Comparison of ENCODE assay signal across 30 cellular contexts in the genomic region with DNA sequence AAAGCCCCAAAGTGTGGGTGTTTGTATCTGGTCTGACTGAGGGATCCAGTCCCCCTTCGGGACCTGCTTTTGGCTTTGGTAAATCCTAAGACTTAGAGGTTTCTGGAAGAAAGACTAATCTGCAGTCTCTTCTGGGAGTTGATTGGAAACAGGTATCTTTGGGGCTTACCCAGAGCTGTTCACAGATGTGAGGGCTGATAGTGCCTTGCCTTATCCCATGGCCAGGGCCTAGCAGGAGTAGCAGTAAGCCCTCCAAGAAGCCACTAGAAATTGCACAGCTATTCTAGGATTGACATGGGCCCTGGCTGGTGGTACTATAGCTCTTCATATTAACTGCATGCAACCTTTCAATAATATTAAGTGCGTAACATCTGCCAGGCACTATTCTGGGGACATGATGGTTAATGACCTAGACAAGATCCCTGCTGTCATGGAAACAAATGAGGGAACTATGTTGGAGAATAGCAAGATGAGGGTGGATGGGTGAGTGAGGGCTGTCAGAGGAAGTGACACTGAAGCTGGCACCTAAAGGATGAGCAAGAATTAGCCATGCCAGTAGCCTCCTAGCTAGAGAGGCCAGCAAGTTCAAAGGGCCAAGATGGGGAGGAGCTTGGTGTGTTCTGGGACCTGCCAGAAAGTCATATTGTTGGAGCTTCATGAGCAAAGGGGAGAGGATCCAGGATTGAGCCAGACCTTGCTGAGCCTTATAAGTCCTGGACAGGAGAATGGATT.
DNase-seq lines count a peak whose midpoint lies in the region; ATAC-seq, FAIRE-seq and TF ChIP-seq lines count a peak whose summit lies in the region.
"Had no signal": no experiment of that assay in that cellular context is flagged by ENCODE, and none has a peak within 500 bp of the region (broad histone marks: within the 10 kb centered on the region; RNA-seq: fewer than 3 reads in every experiment).

No MANE protein-coding gene starts in this region.

- TF ChIP-seq RAD21 in K562 (CRISPR knock-in tag; conservative IDR thresholded peaks at IDR 0.05 in 1 of 2, IDR thresholded peaks at IDR 0.05 in 1 of 2), result no peak

- no peak overlapping the region for H3K27ac ChIP-seq in K562 (ENCODE audit: extremely low read depth, low read depth, low read length)
- H3K27ac ChIP-seq in stomach smooth muscle (ENCODE audit: low read length), result peak overlapping the region; percentile 41
- H3K27ac ChIP-seq: pancreas, tibial artery had no signal

- ATAC-seq in K562, result peak; percentile 59
- ATAC-seq: CD8-positive, alpha-beta T cell; gastroesophageal sphincter; stimulated activated naive CD8-positive, alpha-beta T cell treated with anti-CD3 and anti-CD28 coated beads, Interleukin-15, Interleukin-2, amounts not matched to agents 100 U/mL and 50 U/mL, for 24 hours; WTC11 had no signal

- in situ Hi-C loops in K562 (cut with MboI), result no loop called here

- 56% methylated on average over 2 of the region's 2 CpGs for WGBS in K562 (ENCODE audit: insufficient coverage, low coverage, missing lambda C conversion rate)

- no peaks in the 10 kb centered on the region for H4K20me1 ChIP-seq in K562 (replicated peaks; ENCODE audit: control insufficient read depth, insufficient read depth, low read length)

- no peaks in the 10 kb centered on the region for H3K9me1 ChIP-seq in K562 (ENCODE audit: control insufficient read depth, insufficient read depth, low read length)

- peaks cover 20% of the 10 kb centered on the region for H3K36me3 Mint-ChIP-seq in activated naive CD4-positive, alpha-beta T cell treated with anti-CD3 and anti-CD28 coated beads, Interleukin-2, amount 10 ng/mL, durations not matched to agents 7 days and 5 days

- H3K4me2 ChIP-seq in K562 (ENCODE audit: insufficient read depth, low read length), result no peak overlapping the region

- H3K4me1 Mint-ChIP-seq in activated naive CD4-positive, alpha-beta T cell treated with anti-CD3 and anti-CD28 coated beads, Interleukin-2, amount 10 ng/mL, durations not matched to agents 7 days and 5 days, result peaks cover 40% of the 10 kb centered on the region

- no peak for TF ChIP-seq CTCF in K562 (IDR thresholded peaks at IDR 0.05 in 2 of 3, conservative IDR thresholded peaks at IDR 0.05 in 1 of 3; ENCODE audit: insufficient read depth in 2 of 3, low read depth in 1 of 3, low read length in 3 of 3)

- H3K4me3 ChIP-seq in K562, result no peak overlapping the region
- H3K4me3 ChIP-seq in stomach smooth muscle (ENCODE audit: low read length in 2 of 2), result no peak overlapping the region
- H3K4me3 ChIP-seq: gastroesophageal sphincter, pancreas, skin epidermis, tibial artery had no signal

- no peak for TF ChIP-seq POLR2A in K562 (conservative IDR thresholded peaks at IDR 0.05)

- peaks cover 9% of the 10 kb centered on the region for H3K9me3 ChIP-seq in K562 (replicated peaks; ENCODE audit: control insufficient read depth, insufficient read depth, low read depth, low read length)
- H3K9me3 ChIP-seq in stomach smooth muscle (ENCODE audit: control insufficient read depth in 2 of 2, low read length in 2 of 2), result no peaks in the 10 kb centered on the region
- H3K9me3 ChIP-seq: gastroesophageal sphincter, pancreas, tibial artery had no signal

- H3K27me3 Mint-ChIP-seq in activated naive CD4-positive, alpha-beta T cell treated with anti-CD3 and anti-CD28 coated beads, Interleukin-2, amount 10 ng/mL, durations not matched to agents 7 days and 5 days, result no peaks in the 10 kb centered on the region
- H3K27me3 Mint-ChIP-seq: naive B cell had no signal

- no peak overlapping the region for H2AFZ ChIP-seq in K562 (ENCODE audit: low read depth, low read length)

- DNase-seq in activated naive CD4-positive, alpha-beta T cell treated with anti-CD3 and anti-CD28 coated beads, Interleukin-2, amount 10 ng/mL, durations not matched to agents 7 days and 5 days, result no peak
- no peak for DNase-seq in activated naive CD4-positive, alpha-beta T cell treated with anti-CD3 and anti-CD28 coated beads, Interleukin-2, amount 50 U/mL, for 16 hours
- DNase-seq in NCI-H1694 treated with DMSO at 0.1 percent for 48 hours (lab: John Stamatoyannopoulos, UW) (peak; percentile 63), K562 (ENCODE audit: extremely low read depth in 1 of 4, low spot score in 3 of 4) (peak in 3 of 4 experiments; percentile 36 to 60 (median 52)), SW 1271 (lab: John Stamatoyannopoulos, UW) (no peak), middle frontal gyrus (ENCODE audit: extremely low spot score, low spot score) (no peak)
- DNase-seq in activated effector memory CD4-positive, alpha-beta T cell treated with anti-CD3 and anti-CD28 coated beads, Interleukin-2, amount 50 U/mL, for 16 hours, result no peak
- DNase-seq: activated CD4-positive, alpha-beta T cell treated with anti-CD3 and anti-CD28 coated beads, Interleukin-2, amount 50 U/mL, for 48 hours; activated naive CD4-positive, alpha-beta T cell treated with anti-CD3 and anti-CD28 coated beads for 36 hours; activated T-cell treated with anti-CD3 and anti-CD28 coated beads, Interleukin-2, amount 50 U/mL, for 1 hour; CD8-positive, alpha-beta T cell; DMS79; effector CD4-positive, alpha-beta T cell; naive B cell; NCI-H2029; NCI-H526; pancreas; SHP77 treated with DMSO at 0.1 percent for 48 hours; stimulated activated CD4-positive, alpha-beta T cell treated with anti-CD3 and anti-CD28 coated beads, Interleukin-2, amount 100 ng/mL, for 24 hours; stimulated activated naive CD8-positive, alpha-beta T cell treated with anti-CD3 and anti-CD28 coated beads, Interleukin-15, Interleukin-2, amounts not matched to agents 100 U/mL and 50 U/mL, for 24 hours; tibial artery had no signal

- POLR2A ChIA-PET in K562 (lab: Yijun Ruan, JAX), result interaction anchor here (0.6 to 1.6 kb wide), 6 partner anchors 10 to 177 kb away, joined by 3 to 6 read pairs (median 4); no protein-coding TSS in a partner anchor

- peak overlapping the region in 1 of 2 experiments; percentile 31; a peak in 1 of 4 replicates for H3K9ac ChIP-seq in K562 (ENCODE audit: insufficient read depth in 1 of 2, low read depth in 2 of 2, low read length in 2 of 2)
- no peak overlapping the region for H3K9ac ChIP-seq in stomach smooth muscle (ENCODE audit: low read length in 2 of 2)

- H3K36me3 ChIP-seq in K562 (ENCODE audit: control insufficient read depth, insufficient read depth, low read length), result no peaks in the 10 kb centered on the region
- H3K36me3 ChIP-seq in stomach smooth muscle (ENCODE audit: control insufficient read depth in 2 of 2, insufficient read depth in 2 of 2, low read length in 2 of 2), result no peaks in the 10 kb centered on the region
- H3K36me3 ChIP-seq: gastroesophageal sphincter, pancreas, tibial artery had no signal

- intact Hi-C loops in K562 (cut with micrococcal nuclease), result no loop called here

- no peak for TF ChIP-seq EP300 in K562 (IDR thresholded peaks at IDR 0.05; ENCODE audit: low read length)

- H3K79me2 ChIP-seq in K562 (ENCODE audit: control insufficient read depth, insufficient read depth, low read length), result peaks cover 22% of the 10 kb centered on the region

- no peak overlapping the region for H3K4me3 Mint-ChIP-seq in activated naive CD4-positive, alpha-beta T cell treated with anti-CD3 and anti-CD28 coated beads, Interleukin-2, amount 10 ng/mL, durations not matched to agents 7 days and 5 days
- H3K4me3 Mint-ChIP-seq: activated naive CD4-positive, alpha-beta T cell treated with anti-CD3 and anti-CD28 coated beads for 36 hours; CD8-positive, alpha-beta T cell; naive B cell; T-helper 1 cell treated with Interleukin-12 subunit alpha and Interleukin-12 subunit beta and Interleukin-4 antibody, amounts not matched to agents 30 μg/mL and 1 μg/mL, for 36 hours; WTC11 had no signal

- peak; percentile 67 for FAIRE-seq in K562 (lab: Jason Lieb, UNC)
- FAIRE-seq: GM12892, GM19239, H1, keratinocyte, pancreas had no signal

- H3K27me3 ChIP-seq in K562 (ENCODE audit: control insufficient read depth in 2 of 2, insufficient read depth in 2 of 2, low read length in 2 of 2) (no peaks in the 10 kb centered on the region), stomach smooth muscle (ENCODE audit: control insufficient read depth in 1 of 2, insufficient read depth in 2 of 2, low read length in 2 of 2) (no peaks in the 10 kb centered on the region)
- H3K27me3 ChIP-seq: gastroesophageal sphincter, pancreas, tibial artery had no signal

- BruUV-seq in K562 (replicated peaks; lab: Mats Ljungman, UMichigan), result no TSS peak

- CTCF ChIA-PET in activated naive CD4-positive, alpha-beta T cell treated with anti-CD3 and anti-CD28 coated beads, Interleukin-2, amount 10 ng/mL, durations not matched to agents 7 days and 5 days (lab: Charles Lee), result interaction anchor here (0.7 kb wide), 1 partner anchor 354 kb away, joined by 3 read pairs; no protein-coding TSS in a partner anchor
- CTCF ChIA-PET in K562 (lab: Yijun Ruan, JAX; ENCODE audit: low intra/inter-chr PET ratio), result no interaction called here

- H3K4me1 ChIP-seq in K562 (replicated peaks in 1 of 2; ENCODE audit: control insufficient read depth in 2 of 2, insufficient read depth in 2 of 2, low read length in 2 of 2), result peaks cover 7 to 44% of the 10 kb centered on the region in 2 experiments; a peak in 4 of 5 replicates
- peaks cover 9% of the 10 kb centered on the region for H3K4me1 ChIP-seq in stomach smooth muscle (ENCODE audit: control insufficient read depth, insufficient read depth, low read length)

- peaks cover 18% of the 10 kb centered on the region for H3K9me3 Mint-ChIP-seq in activated naive CD4-positive, alpha-beta T cell treated with anti-CD3 and anti-CD28 coated beads, Interleukin-2, amount 10 ng/mL, durations not matched to agents 7 days and 5 days

- H3K27ac Mint-ChIP-seq in activated naive CD4-positive, alpha-beta T cell treated with anti-CD3 and anti-CD28 coated beads, Interleukin-2, amount 10 ng/mL, durations not matched to agents 7 days and 5 days, result peak overlapping the region; percentile 53
- H3K27ac Mint-ChIP-seq: activated naive CD4-positive, alpha-beta T cell treated with anti-CD3 and anti-CD28 coated beads for 36 hours; CD8-positive, alpha-beta T cell; T-helper 1 cell treated with Interleukin-12 subunit alpha and Interleukin-12 subunit beta and Interleukin-4 antibody, amounts not matched to agents 30 μg/mL and 1 μg/mL, for 36 hours; WTC11 had no signal

TF ChIP-seq in K562, 482 proteins besides CTCF, POLR2A, EP300 and RAD21 (continues in another document):
- TF ChIP-seq KDM1A (IDR thresholded peaks at IDR 0.05) (0 out of 4 replicates have a peak, but pooled peaks of 1 of the 2 experiments have one; percentile 5), CBFA2T3 (IDR thresholded peaks at IDR 0.05) (peak; percentile 52), TAL1 (IDR thresholded peaks at IDR 0.05) (peak; percentile 29; the same call in 1 of the 2 replicates), ZNF3 (CRISPR knock-in tag; IDR thresholded peaks at IDR 0.05) (no peak), CBFA2T2 (conservative IDR thresholded peaks at IDR 0.05) (peak; percentile 24; the same call in 1 of the 2 replicates), ZFX (CRISPR knock-in tag; IDR thresholded peaks at IDR 0.05) (peak; percentile 38; the same call in 1 of the 2 replicates), BCL6 (CRISPR knock-in tag; IDR thresholded peaks at IDR 0.05) (no peak), ARID1B (IDR thresholded peaks at IDR 0.05) (peak; percentile 33; the same call in 1 of the 2 replicates), RCOR1 (IDR thresholded peaks at IDR 0.05; ENCODE audit: borderline replicate concordance in 1 of 2, low read depth in 2 of 2, low read length in 2 of 2) (0 out of 4 replicates have a peak, but pooled peaks of 1 of the 2 experiments have one; percentile 13)

Comparison
In these comparisons a context has a peak if more than half of its experiments do, and no peak if none do; other contexts are left out.
1. DNase-seq: peak in NCI-H1694 treated with DMSO at 0.1 percent for 48 hours (single experiment) and K562 (3 of 4); none in activated naive CD4-positive, alpha-beta T cell treated with anti-CD3 and anti-CD28 coated beads, Interleukin-2, amount 10 ng/mL, durations not matched to agents 7 days and 5 days (single experiment), activated naive CD4-positive, alpha-beta T cell treated with anti-CD3 and anti-CD28 coated beads, Interleukin-2, amount 50 U/mL, for 16 hours (single experiment), activated effector memory CD4-positive, alpha-beta T cell treated with anti-CD3 and anti-CD28 coated beads, Interleukin-2, amount 50 U/mL, for 16 hours (single experiment), SW 1271 (0 of 2) and middle frontal gyrus (single experiment).